Comparison of ENCODE assay signal across 8 cellular contexts in the genomic region with DNA sequence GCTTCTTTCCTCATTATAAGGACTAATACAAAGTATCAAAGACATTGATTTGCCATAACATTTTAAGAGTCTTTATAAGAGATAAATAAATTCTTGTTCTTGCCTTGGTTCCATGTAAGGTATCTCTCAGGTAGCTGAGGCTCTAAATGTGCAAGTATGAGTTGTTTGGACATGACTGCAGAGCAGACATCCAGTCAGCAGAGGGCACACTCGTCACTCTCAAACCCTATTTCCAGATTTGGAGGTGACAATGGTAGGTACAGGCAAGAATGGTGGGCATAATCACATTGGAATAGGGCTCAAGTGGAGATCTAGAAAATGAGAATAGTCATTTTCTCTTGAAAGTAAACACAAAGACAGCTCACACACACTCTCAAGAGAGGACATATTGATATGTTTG.
DNase-seq lines count a peak whose midpoint lies in the region; ATAC-seq and TF ChIP-seq lines count a peak whose summit lies in the region.

No MANE protein-coding gene starts in this region.

- 3% methylated on average over 1 of the region's 1 CpG for WGBS in right cardiac atrium

- H3K27ac Mint-ChIP-seq in activated CD4-positive, alpha-beta memory T cell treated with anti-CD3 and anti-CD28 coated beads for 36 hours: no peak overlapping the region
- H3K27ac Mint-ChIP-seq in activated CD4-positive, alpha-beta memory T cell treated with anti-CD3 and anti-CD28 coated beads, Interleukin-2, amount 10 ng/mL, durations not matched to agents 7 days and 5 days: no peak overlapping the region

- no peak overlapping the region for H3K9ac ChIP-seq in Karpas-422 (ENCODE audit: low read length)

- H3K4me3 ChIP-seq in Karpas-422 (ENCODE audit: low read length) (no peak overlapping the region), astrocyte of the cerebellum (ENCODE audit: low read depth, low read length) (no peak overlapping the region), right cardiac atrium (ENCODE audit: low read length) (no peak overlapping the region)

- peak; percentile 62 for TF ChIP-seq CTCF in astrocyte of the cerebellum (IDR thresholded peaks at IDR 0.05; ENCODE audit: low read depth, low read length, missing control alignments)

- H3K36me3 ChIP-seq in Karpas-422 (ENCODE audit: insufficient read depth, low read length): no peaks in the 10 kb centered on the region

- H3K9me2 ChIP-seq in Karpas-422 (replicated peaks; ENCODE audit: insufficient read depth, low read length): no peaks in the 10 kb centered on the region

- intact Hi-C loops in activated CD4-positive, alpha-beta memory T cell treated with anti-CD3 and anti-CD28 coated beads for 36 hours (cut with micrococcal nuclease): loop anchor here (10.0 kb wide), 1 partner anchor 592 kb away; no protein-coding TSS in a partner anchor
- intact Hi-C loops in right cardiac atrium (cut with DNase I): no loop called here

- H3K79me2 ChIP-seq in Karpas-422 (ENCODE audit: low read length): no peaks in the 10 kb centered on the region

- H3K4me1 Mint-ChIP-seq in activated CD4-positive, alpha-beta memory T cell treated with anti-CD3 and anti-CD28 coated beads for 36 hours (ENCODE audit: low read depth): no peaks in the 10 kb centered on the region
- no peaks in the 10 kb centered on the region for H3K4me1 Mint-ChIP-seq in activated CD4-positive, alpha-beta memory T cell treated with anti-CD3 and anti-CD28 coated beads, Interleukin-2, amount 10 ng/mL, durations not matched to agents 7 days and 5 days

- no peaks in the 10 kb centered on the region for H3K27me3 ChIP-seq in Karpas-422 (ENCODE audit: low read length)
- H3K27me3 ChIP-seq in right cardiac atrium (ENCODE audit: control insufficient read depth, insufficient read depth): no peaks in the 10 kb centered on the region

- peaks cover 6% of the 10 kb centered on the region for H3K9me3 Mint-ChIP-seq in activated CD4-positive, alpha-beta memory T cell treated with anti-CD3 and anti-CD28 coated beads for 36 hours
- H3K9me3 Mint-ChIP-seq in activated CD4-positive, alpha-beta memory T cell treated with anti-CD3 and anti-CD28 coated beads, Interleukin-2, amount 10 ng/mL, durations not matched to agents 7 days and 5 days: no peaks in the 10 kb centered on the region

- no peaks in the 10 kb centered on the region for H3K36me3 Mint-ChIP-seq in activated CD4-positive, alpha-beta memory T cell treated with anti-CD3 and anti-CD28 coated beads for 36 hours
- no peaks in the 10 kb centered on the region for H3K36me3 Mint-ChIP-seq in activated CD4-positive, alpha-beta memory T cell treated with anti-CD3 and anti-CD28 coated beads, Interleukin-2, amount 10 ng/mL, durations not matched to agents 7 days and 5 days (ENCODE audit: low read depth)

- CTCF ChIA-PET in activated CD4-positive, alpha-beta memory T cell treated with anti-CD3 and anti-CD28 coated beads for 36 hours (lab: Charles Lee): interaction anchor here (0.6 to 0.7 kb wide), 3 partner anchors 8 to 345 kb away, joined by 3 read pairs; no protein-coding TSS in a partner anchor
- CTCF ChIA-PET in activated CD4-positive, alpha-beta memory T cell treated with anti-CD3 and anti-CD28 coated beads, Interleukin-2, amount 10 ng/mL, durations not matched to agents 7 days and 5 days (lab: Charles Lee): no interaction called here

- H3K4me1 ChIP-seq in Karpas-422 (ENCODE audit: low read length) (no peaks in the 10 kb centered on the region), right cardiac atrium (ENCODE audit: control insufficient read depth, insufficient read depth, low read length) (no peaks in the 10 kb centered on the region)

- in situ Hi-C loops in astrocyte of the cerebellum (cut with HindIII; ENCODE audit: low sequenced_read_pairs): no loop called here

- no peak overlapping the region for H2AFZ ChIP-seq in Karpas-422 (ENCODE audit: low read length)

- DNase-seq in activated CD4-positive, alpha-beta memory T cell treated with anti-CD3 and anti-CD28 coated beads for 36 hours: peak; percentile 18
- DNase-seq in activated CD4-positive, alpha-beta memory T cell treated with anti-CD3 and anti-CD28 coated beads, Interleukin-2, amount 10 ng/mL, durations not matched to agents 7 days and 5 days: no peak
- peak; percentile 69 for DNase-seq in Karpas-422
- peak; percentile 5 for DNase-seq in astrocyte of the cerebellum (ENCODE audit: low read depth)
- DNase-seq in pons (ENCODE audit: low spot score): peak; percentile 2
- DNase-seq in right cardiac atrium: no peak
- DNase-seq in kidney glomerular epithelial cell (lab: John Stamatoyannopoulos, UW): no peak

- H3K9me3 ChIP-seq in Karpas-422 (ENCODE audit: low read length) (peaks cover 5% of the 10 kb centered on the region; the same call in 1 of the 2 replicates), right cardiac atrium (ENCODE audit: control insufficient read depth, low read length) (no peaks in the 10 kb centered on the region)

- no peak overlapping the region for H3K27ac ChIP-seq in Karpas-422 (ENCODE audit: low read length)
- no peak overlapping the region for H3K27ac ChIP-seq in right cardiac atrium (ENCODE audit: low read length)

- no peaks in the 10 kb centered on the region for H4K20me1 ChIP-seq in Karpas-422 (ENCODE audit: insufficient read depth, low read depth, low read length)

- ATAC-seq in right cardiac atrium (no peak), HG02642 (IDR thresholded peaks at IDR 0.05; ENCODE audit: poor library complexity, unreplicated experiment) (no peak)

- peaks cover 22% of the 10 kb centered on the region for H3K27me3 Mint-ChIP-seq in activated CD4-positive, alpha-beta memory T cell treated with anti-CD3 and anti-CD28 coated beads for 36 hours
- H3K27me3 Mint-ChIP-seq in activated CD4-positive, alpha-beta memory T cell treated with anti-CD3 and anti-CD28 coated beads, Interleukin-2, amount 10 ng/mL, durations not matched to agents 7 days and 5 days: peaks cover 26% of the 10 kb centered on the region

- no peak overlapping the region for H3K4me3 Mint-ChIP-seq in activated CD4-positive, alpha-beta memory T cell treated with anti-CD3 and anti-CD28 coated beads for 36 hours
- no peak overlapping the region for H3K4me3 Mint-ChIP-seq in activated CD4-positive, alpha-beta memory T cell treated with anti-CD3 and anti-CD28 coated beads, Interleukin-2, amount 10 ng/mL, durations not matched to agents 7 days and 5 days

- no peak overlapping the region for H3K4me2 ChIP-seq in Karpas-422 (ENCODE audit: low read depth, low read length, poor library complexity, severe bottlenecking)

- POLR2A ChIA-PET in activated CD4-positive, alpha-beta memory T cell treated with anti-CD3 and anti-CD28 coated beads for 36 hours (lab: Charles Lee): no interaction called here
- POLR2A ChIA-PET in activated CD4-positive, alpha-beta memory T cell treated with anti-CD3 and anti-CD28 coated beads, Interleukin-2, amount 10 ng/mL, durations not matched to agents 7 days and 5 days (lab: Charles Lee): no interaction called here

Comparison
In these comparisons a context has a peak if more than half of its experiments do, and no peak if none do; other contexts are left out.
1. DNase-seq: peak in activated CD4-positive, alpha-beta memory T cell treated with anti-CD3 and anti-CD28 coated beads for 36 hours (single experiment), Karpas-422 (single experiment), astrocyte of the cerebellum (single experiment) and pons (single experiment); none in activated CD4-positive, alpha-beta memory T cell treated with anti-CD3 and anti-CD28 coated beads, Interleukin-2, amount 10 ng/mL, durations not matched to agents 7 days and 5 days (single experiment), right cardiac atrium (0 of 3) and kidney glomerular epithelial cell (single experiment).